ENCODE assay signal across 8 cellular contexts in genomic region chr22:18057568-18058209, GRCh38. TPM values are rescaled to one million over a fixed set of nuclear protein-coding genes. Genes with fewer than 3 reads are reported as not detected.
DNase-seq lines count a peak whose midpoint lies in the region; ATAC-seq and TF ChIP-seq lines count a peak whose summit lies in the region.

No MANE protein-coding gene starts in this region.

- H3K4me1 Mint-ChIP-seq in activated T-cell treated with anti-CD3 and anti-CD28 coated beads, Interleukin-2, amount 50 U/mL, for 4 hours (ENCODE audit: low read depth), result no peaks in the 10 kb centered on the region

- peak; percentile 43 for ATAC-seq in GM21619 (IDR thresholded peaks at IDR 0.05; ENCODE audit: unreplicated experiment)
- no peak for ATAC-seq in activated T-cell treated with anti-CD3 and anti-CD28 coated beads, Interleukin-2, amount 50 U/mL, for 4 hours

- TF ChIP-seq CTCF in choroid plexus epithelial cell (conservative IDR thresholded peaks at IDR 0.05; ENCODE audit: low read depth, low read length), result no peak

- peaks cover 6% of the 10 kb centered on the region for H3K27me3 Mint-ChIP-seq in activated T-cell treated with anti-CD3 and anti-CD28 coated beads, Interleukin-2, amount 50 U/mL, for 4 hours (ENCODE audit: low read depth)

- no peaks in the 10 kb centered on the region for H3K36me3 Mint-ChIP-seq in activated T-cell treated with anti-CD3 and anti-CD28 coated beads, Interleukin-2, amount 50 U/mL, for 4 hours (ENCODE audit: insufficient read depth)

- DNase-seq in COLO668 (lab: John Stamatoyannopoulos, UW; ENCODE audit: unreplicated experiment) (peak; percentile 11), NAMALWA (ENCODE audit: low spot score) (peak; percentile 69), choroid plexus epithelial cell (ENCODE audit: low read depth) (peak; percentile 98), mucosa of gallbladder (ENCODE audit: low spot score) (peak; percentile 88)
- no peak for DNase-seq in stimulated activated CD4-positive, alpha-beta T cell treated with anti-CD3 and anti-CD28 coated beads, Interleukin-4, amount 100 ng/mL, for 24 hours
- DNase-seq in activated naive CD4-positive, alpha-beta T cell treated with anti-CD3 and anti-CD28 coated beads, Interleukin-2, amount 50 U/mL, for 16 hours, result no peak
- no peak for DNase-seq in activated T-cell treated with anti-CD3 and anti-CD28 coated beads, Interleukin-2, amount 50 U/mL, for 4 hours

- no peak overlapping the region for H3K4me3 Mint-ChIP-seq in activated T-cell treated with anti-CD3 and anti-CD28 coated beads, Interleukin-2, amount 50 U/mL, for 4 hours

- no peak overlapping the region for H3K4me3 ChIP-seq in choroid plexus epithelial cell (ENCODE audit: low read depth, low read length)

- no peaks in the 10 kb centered on the region for H3K9me3 Mint-ChIP-seq in activated T-cell treated with anti-CD3 and anti-CD28 coated beads, Interleukin-2, amount 50 U/mL, for 4 hours

RNA-seq across cellular contexts. Expression of gene PEX26, which starts 20.1 kb away (rescaled TPM):
- total RNA-seq in mucosa of gallbladder, result 51.5 TPM
- 10 to 100 TPM; 51.3 to 68.3 (median 58.2) TPM for total RNA-seq in activated T-cell treated with anti-CD3 and anti-CD28 coated beads, Interleukin-2, amount 50 U/mL, for 4 hours

RNA-seq across cellular contexts. Expression of gene MICAL3, which starts 33.3 kb away (rescaled TPM):
- 61.4 TPM for total RNA-seq in mucosa of gallbladder
- 10 to 100 TPM; 33.9 to 39.6 (median 35.1) TPM for total RNA-seq in activated T-cell treated with anti-CD3 and anti-CD28 coated beads, Interleukin-2, amount 50 U/mL, for 4 hours

RNA-seq across cellular contexts. Expression of gene TUBA8, which starts 52.9 kb away (rescaled TPM):
- total RNA-seq in mucosa of gallbladder, result 2.1 TPM
- total RNA-seq in activated T-cell treated with anti-CD3 and anti-CD28 coated beads, Interleukin-2, amount 50 U/mL, for 4 hours, result 1 to 10 TPM; 1.5 to 3.9 (median 2.1) TPM

Comparison
In these comparisons a context has a peak if more than half of its experiments do, and no peak if none do; other contexts are left out.
1. DNase-seq: peak in COLO668 (single experiment), NAMALWA (single experiment), choroid plexus epithelial cell (single experiment) and mucosa of gallbladder (single experiment); none in stimulated activated CD4-positive, alpha-beta T cell treated with anti-CD3 and anti-CD28 coated beads, Interleukin-4, amount 100 ng/mL, for 24 hours (single experiment), activated naive CD4-positive, alpha-beta T cell treated with anti-CD3 and anti-CD28 coated beads, Interleukin-2, amount 50 U/mL, for 16 hours (single experiment) and activated T-cell treated with anti-CD3 and anti-CD28 coated beads, Interleukin-2, amount 50 U/mL, for 4 hours (single experiment).